ENCODE assay signal across 8 cellular contexts in the genomic region with DNA sequence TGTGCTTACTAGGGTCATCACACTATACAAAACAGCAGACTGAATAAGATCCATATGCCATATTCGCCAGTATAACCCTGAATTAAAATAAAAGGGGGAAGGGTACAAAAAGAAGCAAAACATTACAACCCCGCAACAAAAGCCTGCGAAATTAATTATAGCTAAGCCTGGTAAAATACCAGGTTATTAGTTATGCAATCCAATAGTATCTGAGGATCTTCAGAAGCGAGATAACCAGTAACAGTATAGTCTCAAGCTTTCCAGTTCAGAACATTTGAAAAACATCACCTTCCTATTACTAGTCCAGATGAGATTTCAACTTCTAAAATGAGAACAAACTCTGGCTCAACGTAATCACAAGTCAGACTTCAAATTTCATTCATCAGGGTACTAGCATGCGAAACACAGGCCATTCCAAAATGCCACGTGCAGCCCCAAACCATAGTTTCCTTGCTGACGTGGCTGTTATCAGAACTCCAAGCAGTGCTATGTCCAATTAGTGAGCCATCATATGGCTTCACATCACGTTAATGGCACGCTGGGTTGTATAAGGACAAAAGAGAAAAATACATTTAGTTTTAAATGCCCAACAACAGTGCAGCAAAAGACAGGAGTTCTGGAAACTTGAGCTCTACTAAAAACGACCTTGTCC. TPM values are rescaled to one million over a fixed set of nuclear protein-coding genes. Genes with fewer than 3 reads are reported as not detected.
DNase-seq lines count a peak whose midpoint lies in the region; ATAC-seq and TF ChIP-seq lines count a peak whose summit lies in the region.

No MANE protein-coding gene starts in this region.

- no peaks in the 10 kb centered on the region for H3K27me3 ChIP-seq in SJCRH30
- H3K27me3 ChIP-seq in neutrophil = no peaks in the 10 kb centered on the region

- DNase-seq in activated naive CD4-positive, alpha-beta T cell treated with Interleukin-2 at 50 U/mL for 16 hours = peak; percentile 21
- DNase-seq in activated naive CD4-positive, alpha-beta T cell treated with anti-CD3 and anti-CD28 coated beads, Interleukin-2, amount 50 U/mL, for 16 hours = no peak
- DNase-seq in SJCRH30 (peak in 1 of 2 experiments; percentile 20), epithelial cell of esophagus (ENCODE audit: low read depth) (peak; percentile 47)

- H3K4me3 ChIP-seq in SJCRH30 = peak overlapping the region; percentile 82
- peak overlapping the region; percentile 87 for H3K4me3 ChIP-seq in epithelial cell of esophagus (ENCODE audit: low read length)
- peak overlapping the region; percentile 86 to 93 for H3K4me3 ChIP-seq in neutrophil (ENCODE audit: low read depth in 1 of 2, low read length in 1 of 2)

- H3K27ac ChIP-seq in SJCRH30 (peak overlapping the region; percentile 64; the same call in 1 of the 2 replicates), neutrophil (peak overlapping the region; percentile 82)

- H3K36me3 ChIP-seq in SJCRH30 = peaks cover 25% of the 10 kb centered on the region
- peaks cover 17% of the 10 kb centered on the region for H3K36me3 ChIP-seq in neutrophil

- no peaks in the 10 kb centered on the region for H3K9me3 ChIP-seq in SJCRH30 (replicated peaks)
- H3K9me3 ChIP-seq in neutrophil = no peaks in the 10 kb centered on the region

- TF ChIP-seq CTCF in epithelial cell of esophagus (IDR thresholded peaks at IDR 0.05; ENCODE audit: insufficient read depth, low read depth, low read length, missing control alignments) = no peak
- TF ChIP-seq CTCF in neutrophil (IDR thresholded peaks at IDR 0.05) = no peak

- ATAC-seq in HG02763 (IDR thresholded peaks at IDR 0.05; ENCODE audit: unreplicated experiment) = no peak
- no peak for ATAC-seq in GM18505 (IDR thresholded peaks at IDR 0.05; ENCODE audit: unreplicated experiment)
- no peak for ATAC-seq in GM21529 (IDR thresholded peaks at IDR 0.05; ENCODE audit: unreplicated experiment)

- H3K4me1 ChIP-seq in SJCRH30 = peaks cover 9% of the 10 kb centered on the region
- peaks cover 21 to 25% of the 10 kb centered on the region in 2 experiments for H3K4me1 ChIP-seq in neutrophil (ENCODE audit: control insufficient read depth in 1 of 2, insufficient read depth in 1 of 2, low read depth in 1 of 2, low read length in 1 of 2)

- no peak for TF ChIP-seq POLR2A in GM18505 (IDR thresholded peaks at IDR 0.05; ENCODE audit: borderline replicate concordance, extremely low read depth, insufficient read depth, insufficient read length)

RNA-seq across cellular contexts. Expression of a gene that starts 1.1 kb away (rescaled TPM):
- total RNA-seq in SJCRH30 (2014; rRNA removed; shearing (Covaris generic)) = 149 and 158 TPM in 2 replicates
